ENCODE assay signal across 29 cellular contexts in the genomic region with DNA sequence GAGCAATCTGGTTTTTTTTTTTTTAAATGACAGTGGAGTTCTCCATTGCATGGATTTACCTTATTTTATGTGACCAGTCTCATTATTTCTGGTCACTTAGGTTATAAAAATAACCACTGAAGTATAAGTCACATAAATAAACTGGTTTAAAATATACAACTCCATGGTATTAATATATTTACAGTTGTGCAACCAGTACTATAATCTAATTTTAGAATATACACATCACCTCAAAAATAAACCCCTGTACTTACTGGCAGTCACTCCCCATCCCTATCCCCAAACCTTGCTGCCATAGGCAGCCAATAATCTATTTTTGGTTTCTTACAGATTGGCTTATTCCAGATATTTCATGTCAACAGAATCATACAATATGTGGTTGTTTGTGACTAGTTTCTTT. TPM values are rescaled to one million over a fixed set of nuclear protein-coding genes. Genes with fewer than 3 reads are reported as not detected.
DNase-seq lines count a peak whose midpoint lies in the region; ATAC-seq and TF ChIP-seq lines count a peak whose summit lies in the region.
"Had no signal": no experiment of that assay in that cellular context is flagged by ENCODE, and none has a peak within 500 bp of the region (broad histone marks: within the 10 kb centered on the region; RNA-seq: fewer than 3 reads in every experiment).

No MANE protein-coding gene starts in this region.

- H3K4me1 ChIP-seq in right atrium auricular region (no peaks in the 10 kb centered on the region), breast epithelium (no peaks in the 10 kb centered on the region)
- H3K4me1 ChIP-seq: colonic mucosa had no signal

- H3K27ac ChIP-seq in right atrium auricular region = no peak overlapping the region
- H3K27ac ChIP-seq in breast epithelium = no peak overlapping the region
- H3K27ac ChIP-seq: cardiac muscle cell, colonic mucosa, upper lobe of right lung had no signal

- DNase-seq in left ventricle myocardium superior (no peak), right atrium auricular region (ENCODE audit: low spot score) (no peak), T-helper 17 cell (no peak), MCF 10A (ENCODE audit: unreplicated experiment) (no peak), breast epithelium (ENCODE audit: low spot score in 2 of 2) (no peak)
- no peak for DNase-seq in effector memory CD8-positive, alpha-beta T cell
- DNase-seq in stimulated activated naive B cell treated with anti-CD40 and anti-IgM and Interleukin-4, amounts not matched to agents 10 μg/mL and 1 μg/mL and 100 μg/mL, for 72 hours = no peak
- DNase-seq: activated naive CD4-positive, alpha-beta T cell treated with Interleukin-2 at 50 U/mL for 16 hours; aorta; Calu3; colonic mucosa; DMS79; effector CD8-positive, alpha-beta T cell; NCI-H1092; NCI-H1694; SK-N-SH; stimulated activated CD4-positive, alpha-beta T cell treated with anti-CD3 and anti-CD28 coated beads, Interleukin-15, amount 100 ng/mL, for 24 hours; stimulated activated CD4-positive, alpha-beta T cell treated with anti-CD3 and anti-CD28 coated beads, Interleukin-4, amount 100 ng/mL, for 4 hours; upper lobe of right lung had no signal

- H3K36me3 Mint-ChIP-seq in T-helper 17 cell (ENCODE audit: low read depth) (peaks cover 7% of the 10 kb centered on the region), MCF 10A (ENCODE audit: insufficient read depth, unreplicated experiment) (no peaks in the 10 kb centered on the region)
- peaks cover 21% of the 10 kb centered on the region for H3K36me3 Mint-ChIP-seq in effector memory CD8-positive, alpha-beta T cell (ENCODE audit: insufficient read depth)
- no peaks in the 10 kb centered on the region for H3K36me3 Mint-ChIP-seq in stimulated activated naive B cell treated with anti-CD40 and anti-IgM and Interleukin-4, amounts not matched to agents 10 μg/mL and 1 μg/mL and 100 μg/mL, for 72 hours
- H3K36me3 Mint-ChIP-seq: IgD-negative memory B cell had no signal

- TF ChIP-seq CTCF in right atrium auricular region (IDR thresholded peaks at IDR 0.05) (no peak), MCF 10A (IDR thresholded peaks at IDR 0.05; ENCODE audit: unreplicated experiment) (no peak), breast epithelium (IDR thresholded peaks at IDR 0.05) (no peak)

- peak; percentile 55 for ATAC-seq in left ventricle myocardium superior
- no peak for ATAC-seq in T-helper 17 cell
- no peak for ATAC-seq in effector memory CD8-positive, alpha-beta T cell (replicated peaks)
- ATAC-seq in stimulated activated naive B cell treated with anti-CD40 and anti-IgM and Interleukin-4, amounts not matched to agents 10 μg/mL and 1 μg/mL and 100 μg/mL, for 72 hours (replicated peaks) = no peak
- ATAC-seq in GM21381 (IDR thresholded peaks at IDR 0.05; ENCODE audit: unreplicated experiment) = no peak
- ATAC-seq: HCT116, Right ventricle myocardium inferior, sciatic nerve, upper lobe of right lung had no signal

- H3K4me3 Mint-ChIP-seq in T-helper 17 cell (peak overlapping the region; percentile 71), MCF 10A (ENCODE audit: unreplicated experiment) (no peak overlapping the region)
- H3K4me3 Mint-ChIP-seq in effector memory CD8-positive, alpha-beta T cell = peak overlapping the region; percentile 45 to 48
- H3K4me3 Mint-ChIP-seq in stimulated activated naive B cell treated with anti-CD40 and anti-IgM and Interleukin-4, amounts not matched to agents 10 μg/mL and 1 μg/mL and 100 μg/mL, for 72 hours = no peak overlapping the region
- H3K4me3 Mint-ChIP-seq: IgD-negative memory B cell; T-helper 1 cell treated with Interleukin-12 subunit alpha and Interleukin-12 subunit beta and Interleukin-4 antibody, amounts not matched to agents 30 μg/mL and 1 μg/mL, for 36 hours had no signal

- intact Hi-C loops in left ventricle myocardium superior (cut with micrococcal nuclease) (no loop called here), MCF 10A (cut with micrococcal nuclease) (no loop called here), breast epithelium (cut with DNase I; ENCODE audit: low total_unique reads) (loop anchor here (1.0 kb wide), 1 partner anchor 11 kb away; no protein-coding TSS in a partner anchor)

- H3K9me3 Mint-ChIP-seq in effector memory CD8-positive, alpha-beta T cell = no peaks in the 10 kb centered on the region
- H3K9me3 Mint-ChIP-seq in stimulated activated naive B cell treated with anti-CD40 and anti-IgM and Interleukin-4, amounts not matched to agents 10 μg/mL and 1 μg/mL and 100 μg/mL, for 72 hours = no peaks in the 10 kb centered on the region
- H3K9me3 Mint-ChIP-seq in MCF 10A (ENCODE audit: unreplicated experiment) = no peaks in the 10 kb centered on the region
- H3K9me3 Mint-ChIP-seq: IgD-negative memory B cell had no signal

- peak overlapping the region; percentile 98 for H3K27ac Mint-ChIP-seq in T-helper 17 cell
- peak overlapping the region; percentile 36 to 81 for H3K27ac Mint-ChIP-seq in effector memory CD8-positive, alpha-beta T cell
- peak overlapping the region; percentile 52 for H3K27ac Mint-ChIP-seq in stimulated activated naive B cell treated with anti-CD40 and anti-IgM and Interleukin-4, amounts not matched to agents 10 μg/mL and 1 μg/mL and 100 μg/mL, for 72 hours
- H3K27ac Mint-ChIP-seq in MCF 10A (ENCODE audit: low read depth, unreplicated experiment) = no peak overlapping the region
- H3K27ac Mint-ChIP-seq: progenitor cell of endocrine pancreas; T-helper 1 cell treated with Interleukin-12 subunit alpha and Interleukin-12 subunit beta and Interleukin-4 antibody, amounts not matched to agents 30 μg/mL and 1 μg/mL, for 36 hours had no signal

- CTCF ChIA-PET in MCF 10A (lab: Yijun Ruan, JAX) = no interaction called here

- H3K4me1 Mint-ChIP-seq in T-helper 17 cell (peaks cover 73% of the 10 kb centered on the region), MCF 10A (ENCODE audit: insufficient read depth, unreplicated experiment) (peaks cover 11% of the 10 kb centered on the region)
- peaks cover 52 to 81% of the 10 kb centered on the region in 2 donors for H3K4me1 Mint-ChIP-seq in effector memory CD8-positive, alpha-beta T cell (ENCODE audit: low read depth in 2 of 2)
- H3K4me1 Mint-ChIP-seq in stimulated activated naive B cell treated with anti-CD40 and anti-IgM and Interleukin-4, amounts not matched to agents 10 μg/mL and 1 μg/mL and 100 μg/mL, for 72 hours = peaks cover 2 to 12% of the 10 kb centered on the region in 2 donors

- H3K27me3 Mint-ChIP-seq in T-helper 17 cell (no peaks in the 10 kb centered on the region), MCF 10A (ENCODE audit: insufficient read depth, unreplicated experiment) (no peaks in the 10 kb centered on the region)
- no peaks in the 10 kb centered on the region for H3K27me3 Mint-ChIP-seq in effector memory CD8-positive, alpha-beta T cell
- no peaks in the 10 kb centered on the region for H3K27me3 Mint-ChIP-seq in stimulated activated naive B cell treated with anti-CD40 and anti-IgM and Interleukin-4, amounts not matched to agents 10 μg/mL and 1 μg/mL and 100 μg/mL, for 72 hours
- H3K27me3 Mint-ChIP-seq: progenitor cell of endocrine pancreas had no signal

- H3K27me3 ChIP-seq in right atrium auricular region (no peaks in the 10 kb centered on the region), breast epithelium (no peaks in the 10 kb centered on the region)
- H3K27me3 ChIP-seq: cardiac muscle cell, colonic mucosa, upper lobe of right lung had no signal

- H3K4me3 ChIP-seq in right atrium auricular region = no peak overlapping the region
- H3K4me3 ChIP-seq in breast epithelium = no peak overlapping the region
- H3K4me3 ChIP-seq: cardiac muscle cell, colonic mucosa, upper lobe of right lung had no signal

- POLR2A ChIA-PET in MCF 10A (lab: Yijun Ruan, JAX) = no interaction called here

- BruUV-seq in MCF 10A (replicated peaks; lab: Mats Ljungman, UMichigan) = no TSS peak

- TF ChIP-seq POLR2A in breast epithelium (IDR thresholded peaks at IDR 0.05) = no peak

- H3K9me3 ChIP-seq in right atrium auricular region (no peaks in the 10 kb centered on the region), T-helper 17 cell (ENCODE audit: control insufficient read depth, low read length, poor library complexity, severe bottlenecking) (no peaks in the 10 kb centered on the region), breast epithelium (no peaks in the 10 kb centered on the region)
- H3K9me3 ChIP-seq: colonic mucosa, SK-N-SH, upper lobe of right lung had no signal

- H3K36me3 ChIP-seq in right atrium auricular region (no peaks in the 10 kb centered on the region), breast epithelium (no peaks in the 10 kb centered on the region)
- H3K36me3 ChIP-seq: cardiac muscle cell, colonic mucosa, upper lobe of right lung had no signal

RNA-seq across cellular contexts. Expression of a gene that starts 57.8 kb away (rescaled TPM):
- total RNA-seq in left ventricle myocardium superior (5.8 TPM), right atrium auricular region (1 to 10 TPM; 1.8 to 8.4 TPM), T-helper 17 cell (100 to 1,000 TPM; 499 to 517 TPM), MCF 10A (2022) (0.12 and 0.32 TPM in 2 replicates), breast epithelium (10 to 100 TPM; 10.2 to 17.9 (median 11.4) TPM)
- total RNA-seq: cardiac muscle cell, epithelial cell of proximal tubule, glomerular endothelial cell, progenitor cell of endocrine pancreas had no signal

Comparison
In these comparisons a context has a peak if more than half of its experiments do, and no peak if none do; other contexts are left out.
1. H3K4me3 Mint-ChIP-seq: peak in T-helper 17 cell (single experiment) and effector memory CD8-positive, alpha-beta T cell (2 of 2); none in stimulated activated naive B cell treated with anti-CD40 and anti-IgM and Interleukin-4, amounts not matched to agents 10 μg/mL and 1 μg/mL and 100 μg/mL, for 72 hours (0 of 2) and MCF 10A (single experiment).
2. RNA of a gene that starts 57.8 kb away (total RNA-seq): 499 to 517 TPM in T-helper 17 cell; 10.2 to 17.9 TPM in breast epithelium, 1.8 to 8.4 TPM in right atrium auricular region, 5.8 TPM in left ventricle myocardium superior (single experiment) and 0.12 to 0.32 TPM in MCF 10A; every median in the first group is over 10 times any median in the second.